28 cellular contexts compared by ENCODE assay signal in the genomic region with DNA sequence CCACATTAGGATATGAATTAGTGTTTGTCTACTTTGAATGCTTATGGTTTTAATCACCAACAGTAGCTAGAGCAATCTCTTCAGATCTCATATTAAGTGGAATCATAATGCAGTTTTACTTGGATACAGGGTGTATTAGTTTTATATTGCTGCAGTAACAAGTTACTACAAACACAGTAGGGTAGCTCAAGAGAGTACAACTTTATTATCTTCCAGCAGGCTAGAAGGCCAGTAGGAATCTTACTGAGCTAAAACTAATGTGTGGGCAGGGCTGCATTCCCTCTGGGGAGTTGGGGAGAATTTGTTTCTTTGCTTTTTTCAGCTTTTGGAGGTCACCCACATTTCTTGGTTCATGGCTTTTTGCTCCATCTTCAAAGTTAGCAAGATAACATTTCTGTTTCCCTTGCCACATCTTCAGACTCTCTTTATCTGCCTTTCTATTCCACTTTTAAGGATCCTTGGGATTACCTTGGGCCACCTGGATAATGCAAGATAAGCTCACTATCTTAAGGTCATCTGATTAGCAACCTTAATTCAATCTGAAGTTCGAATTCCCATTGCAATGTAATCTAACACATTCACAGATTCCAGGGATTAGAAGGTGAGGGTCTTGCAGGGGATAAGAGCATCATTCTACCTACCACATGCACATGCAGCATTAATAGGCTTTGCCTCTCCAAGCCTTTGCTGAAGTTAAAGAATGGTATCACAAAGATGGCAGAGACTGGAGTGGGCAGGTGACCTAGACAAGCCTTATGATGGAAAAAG.
"Had no signal": no experiment of that assay in that cellular context is flagged by ENCODE, and none has a peak within 500 bp of the region (broad histone marks: within the 10 kb centered on the region; RNA-seq: fewer than 3 reads in every experiment).

No MANE protein-coding gene starts in this region.

- H3K27me3 ChIP-seq: colonic mucosa, ovary, right lobe of liver, tibial nerve, upper lobe of left lung had no signal

- H3K4me3 Mint-ChIP-seq: dendritic cell treated with granulocyte-macrophage colony-stimulating factor and Interleukin-4, amounts not matched to agents 40 ng/mL and 50 ng/mL, for 4 days; immature natural killer cell; naive thymus-derived CD8-positive, alpha-beta T cell; nephron progenitor cell; stimulated activated naive B cell treated with anti-CD40 and anti-IgM and Interleukin-4, amounts not matched to agents 10 μg/mL and 1 μg/mL and 100 μg/mL, for 72 hours; stimulated activated naive CD8-positive, alpha-beta T cell treated with anti-CD3 and anti-CD28 coated beads, Interleukin-15, Interleukin-2, amounts not matched to agents 100 ng/mL and 50 ng/mL, for 24 hours had no signal

- H3K4me3 ChIP-seq: colonic mucosa, ovary, psoas muscle, right lobe of liver, thoracic aorta, tibial nerve, upper lobe of left lung had no signal

- H3K27ac ChIP-seq: colonic mucosa, ovary, psoas muscle, right lobe of liver, thoracic aorta, tibial nerve, upper lobe of left lung had no signal

- FAIRE-seq: endometrium, frontal cortex, small intestine, urothelium cell line had no signal

- H3K36me3 ChIP-seq: colonic mucosa, ovary, right lobe of liver, thoracic aorta, tibial nerve, upper lobe of left lung had no signal

- H3K27ac Mint-ChIP-seq: dendritic cell treated with granulocyte-macrophage colony-stimulating factor and Interleukin-4, amounts not matched to agents 40 ng/mL and 50 ng/mL, for 4 days; immature natural killer cell; naive thymus-derived CD8-positive, alpha-beta T cell; nephron progenitor cell; stimulated activated naive B cell treated with anti-CD40 and anti-IgM and Interleukin-4, amounts not matched to agents 10 μg/mL and 1 μg/mL and 100 μg/mL, for 72 hours; stimulated activated naive CD8-positive, alpha-beta T cell treated with anti-CD3 and anti-CD28 coated beads, Interleukin-15, Interleukin-2, amounts not matched to agents 100 ng/mL and 50 ng/mL, for 24 hours had no signal

- H3K36me3 Mint-ChIP-seq: immature natural killer cell; naive thymus-derived CD8-positive, alpha-beta T cell had no signal

- H3K4me1 ChIP-seq: colonic mucosa, psoas muscle, right lobe of liver, tibial nerve, upper lobe of left lung had no signal

- H3K4me1 Mint-ChIP-seq: immature natural killer cell; naive thymus-derived CD8-positive, alpha-beta T cell; stimulated activated naive B cell treated with anti-CD40 and anti-IgM and Interleukin-4, amounts not matched to agents 10 μg/mL and 1 μg/mL and 100 μg/mL, for 72 hours had no signal

- DNase-seq: colonic mucosa; effector memory CD4-positive, alpha-beta T cell; erythroblast; hypothalamus; immature natural killer cell; islet precursor cell; kidney glomerular epithelial cell; mesenchymal stem cell; midbrain; naive thymus-derived CD8-positive, alpha-beta T cell; nephron progenitor cell; nucleus accumbens; ovary; posterior cingulate gyrus; psoas muscle; right lobe of liver; small intestine; stimulated activated CD4-positive, alpha-beta T cell treated with anti-CD3 and anti-CD28 coated beads, Interleukin-15, amount 100 ng/mL, for 24 hours; stimulated activated CD4-positive, alpha-beta T cell treated with anti-CD3 and anti-CD28 coated beads, Interleukin-2, amount 100 ng/mL, for 48 hours; stimulated activated naive B cell treated with anti-CD40 and anti-IgM and Interleukin-4, amounts not matched to agents 10 μg/mL and 1 μg/mL and 100 μg/mL, for 72 hours; upper lobe of left lung had no signal

- H3K9me3 ChIP-seq: colonic mucosa, ovary, psoas muscle, right lobe of liver, thoracic aorta, upper lobe of left lung had no signal

- H3K27me3 Mint-ChIP-seq: dendritic cell treated with granulocyte-macrophage colony-stimulating factor and Interleukin-4, amounts not matched to agents 40 ng/mL and 50 ng/mL, for 4 days had no signal
